ENCODE assay signal across 8 cellular contexts in the genomic region with DNA sequence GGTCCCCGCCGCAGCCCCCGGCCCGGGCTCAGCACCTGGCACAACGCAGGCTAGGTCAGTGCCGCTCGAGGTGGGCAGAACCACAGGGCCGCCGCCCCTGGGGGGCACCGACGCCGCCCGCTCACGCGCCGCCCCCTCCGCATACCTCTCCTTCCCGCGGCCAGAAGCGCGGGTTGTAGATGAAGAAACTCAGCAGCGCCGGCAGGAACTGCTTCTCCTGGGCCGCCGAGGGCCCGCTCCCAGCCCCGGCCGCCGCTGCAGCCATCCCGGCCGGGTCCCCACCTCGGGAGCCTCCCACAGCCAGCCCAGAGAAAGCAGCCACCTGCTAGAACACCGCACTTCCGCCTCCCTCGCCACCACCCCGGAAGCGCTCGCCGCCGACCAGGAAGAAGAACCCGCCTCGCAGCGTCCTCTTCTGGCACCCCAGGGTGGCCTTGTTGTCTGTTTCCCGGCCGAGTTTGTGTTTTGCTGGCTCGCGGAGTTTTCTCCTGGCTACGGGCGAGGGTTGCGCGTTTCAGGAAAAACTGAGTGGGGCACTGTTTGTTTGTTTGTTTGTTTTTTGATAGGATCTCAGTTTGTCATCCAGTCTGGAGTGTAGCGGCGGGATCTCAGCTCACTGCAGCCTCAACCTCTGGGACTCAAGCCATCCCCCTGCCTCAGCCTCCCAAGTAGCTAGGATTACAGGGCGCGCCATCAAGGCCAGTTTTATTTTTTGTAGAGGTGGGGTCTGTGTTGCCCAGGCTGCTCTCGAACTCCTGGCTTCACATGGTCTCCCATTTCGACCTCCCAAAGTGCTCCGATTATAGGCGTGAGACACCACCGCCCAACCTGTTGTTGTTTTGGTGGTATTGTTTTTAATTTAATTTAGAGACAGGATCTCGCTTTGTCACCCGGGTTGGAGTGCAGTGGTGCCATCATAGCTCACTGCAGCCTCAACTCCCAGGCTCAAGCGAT. TPM values are rescaled to one million over a fixed set of nuclear protein-coding genes. Genes with fewer than 3 reads are reported as not detected.
A peak's percentile ranks its signal among the peaks of the same experiment; 100 is the strongest.
DNase-seq lines count a peak whose midpoint lies in the region; ATAC-seq and TF ChIP-seq lines count a peak whose summit lies in the region.

No MANE protein-coding gene starts in this region.

- peaks cover 0 to 12% (median 9%) of the 10 kb centered on the region in 3 donors for H3K36me3 Mint-ChIP-seq in immature natural killer cell

- CTCF ChIA-PET in A673 (lab: Charles Lee) = no interaction called here

- H3K9me3 ChIP-seq in A673 (ENCODE audit: low read depth, low read length, poor library complexity, severe bottlenecking) = no peaks in the 10 kb centered on the region
- H3K9me3 ChIP-seq in breast epithelium = no peaks in the 10 kb centered on the region
- H3K9me3 ChIP-seq in spleen = no peaks in the 10 kb centered on the region

- H3K4me3 Mint-ChIP-seq in immature natural killer cell = peak overlapping the region; percentile 89 to 98 (median 95)

- BruUV-seq in A673 (replicated peaks; lab: Mats Ljungman, UMichigan) = TSS peak; percentile 95

- TF ChIP-seq CTCF in A673 (conservative IDR thresholded peaks at IDR 0.05; ENCODE audit: low read depth, low read length) (peak; percentile 53), VCaP (conservative IDR thresholded peaks at IDR 0.05) (peak; percentile 62), breast epithelium (IDR thresholded peaks at IDR 0.05) (no peak), spleen (IDR thresholded peaks at IDR 0.05 in 8 of 11, conservative IDR thresholded peaks at IDR 0.05 in 3 of 11) (peak in 3 of 11 experiments; percentile 12 to 28 (median 24))

- H3K27me3 ChIP-seq in A673 (replicated peaks; ENCODE audit: insufficient read depth, low read depth, low read length, poor library complexity) (no peaks in the 10 kb centered on the region), breast epithelium (no peaks in the 10 kb centered on the region), spleen (replicated peaks in 1 of 7) (no peaks in the 10 kb centered on the region)

- peaks cover 0 to 2% (median 0%) of the 10 kb centered on the region in 6 donors for H3K9me3 Mint-ChIP-seq in immature natural killer cell

- H3K27ac ChIP-seq in A673 (ENCODE audit: low read depth, low read length, poor library complexity, severe bottlenecking) (peak overlapping the region; percentile 84), VCaP (peak overlapping the region; percentile 84), breast epithelium (peak overlapping the region; percentile 64 to 75), spleen (peak overlapping the region; percentile 75 to 91 (median 82))

- WGBS in spleen, 5 donors = 13 to 23% (median 15%) methylated on average over 33 to 63 of the region's 63 CpGs

- peak; percentile 87 for DNase-seq in A673 (ENCODE audit: low spot score)
- DNase-seq in NCI-H2107 (lab: John Stamatoyannopoulos, UW) = peak; percentile 61
- DNase-seq in breast epithelium (ENCODE audit: low spot score in 2 of 2) = peak; percentile 59 to 76
- peak; percentile 74 to 81 (median 78) for DNase-seq in immature natural killer cell
- DNase-seq in spleen = peak; percentile 97

- H3K4me3 ChIP-seq in A673 (ENCODE audit: low read depth, low read length, poor library complexity, severe bottlenecking) (peak overlapping the region; percentile 96), breast epithelium (peak overlapping the region; percentile 89 to 97 (median 94)), spleen (peak overlapping the region; percentile 88 to 99 (median 94))

- H3K4me1 ChIP-seq in A673 (ENCODE audit: insufficient read depth, low read length, poor library complexity, severe bottlenecking) (peaks cover 5% of the 10 kb centered on the region), breast epithelium (no peaks in the 10 kb centered on the region), spleen (peaks cover 0 to 18% (median 10%) of the 10 kb centered on the region in 6 donors)

- POLR2A ChIA-PET in A673 (lab: Charles Lee; ENCODE audit: low non-redundant PET) = no interaction called here

- no peak for TF ChIP-seq POLR2A in breast epithelium (IDR thresholded peaks at IDR 0.05)
- no peak for TF ChIP-seq POLR2A in spleen (IDR thresholded peaks at IDR 0.05)

- intact Hi-C loops in A673 (cut with micrococcal nuclease; ENCODE audit: unreplicated experiment) (no loop called here), breast epithelium (cut with DNase I; ENCODE audit: low total_unique reads) (no loop called here), spleen (cut with DNase I; ENCODE audit: low total_unique reads) (no loop called here)

- H3K4me1 Mint-ChIP-seq in immature natural killer cell = peaks cover 18 to 30% of the 10 kb centered on the region in 2 donors

- H3K36me3 ChIP-seq in A673 (ENCODE audit: insufficient read depth, low read length, poor library complexity, severe bottlenecking) (peaks cover 3% of the 10 kb centered on the region), breast epithelium (no peaks in the 10 kb centered on the region), spleen (peaks cover 0 to 23% (median 6%) of the 10 kb centered on the region in 6 donors)

- H3K27me3 Mint-ChIP-seq in immature natural killer cell (ENCODE audit: low read depth in 3 of 3) = peaks cover 0 to 10% (median 7%) of the 10 kb centered on the region in 3 donors

- ATAC-seq in GM18517 (IDR thresholded peaks at IDR 0.05; ENCODE audit: unreplicated experiment) (peak; percentile 92), HG03025 (IDR thresholded peaks at IDR 0.05; ENCODE audit: low FRiP score, unreplicated experiment) (peak; percentile 96)

- peak overlapping the region; percentile 88 to 96 (median 93) for H3K27ac Mint-ChIP-seq in immature natural killer cell

RNA-seq across cellular contexts. Expression of gene OCM2, which starts 17.7 kb away (rescaled TPM):
- total RNA-seq in A673 (2021) = not detected in 2 replicates
- not detected for total RNA-seq in breast epithelium
- polyA plus RNA-seq in immature natural killer cell = not detected
- total RNA-seq in spleen = not detected
- polyA plus RNA-seq in spleen = not detected

Comparison
In these comparisons a context has a peak if more than half of its experiments do, and no peak if none do; other contexts are left out.
1. Peak in every context shown above with its lines: DNase-seq, ATAC-seq, H3K4me3 ChIP-seq and H3K27ac ChIP-seq.
2. CTCF ChIP-seq: peak in A673 (single experiment) and VCaP (single experiment); none in breast epithelium (0 of 3).